10 cellular contexts compared by ENCODE assay signal in the genomic region with DNA sequence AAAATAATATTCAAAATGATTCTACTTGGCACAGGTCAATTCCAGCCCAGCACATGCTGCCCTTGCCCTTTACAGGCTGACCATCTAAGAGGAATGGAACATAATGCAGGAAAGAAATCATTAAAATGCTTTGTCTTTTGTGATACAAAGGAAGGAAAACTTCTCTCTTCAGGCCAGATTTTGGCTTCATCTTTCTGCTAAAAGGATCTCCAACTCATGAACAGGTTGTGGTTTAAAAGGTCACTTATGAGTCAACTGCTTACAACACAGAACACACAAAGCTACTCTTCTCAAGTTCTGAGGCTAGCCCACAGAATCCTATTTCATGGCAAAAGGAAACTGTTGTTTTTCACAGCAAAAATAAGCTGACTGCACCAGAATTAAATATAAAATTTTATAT.
DNase-seq lines count a peak whose midpoint lies in the region; ATAC-seq, FAIRE-seq and TF ChIP-seq lines count a peak whose summit lies in the region.
"Had no signal": no experiment of that assay in that cellular context is flagged by ENCODE, and none has a peak within 500 bp of the region (broad histone marks: within the 10 kb centered on the region; RNA-seq: fewer than 3 reads in every experiment).

No MANE protein-coding gene starts in this region.

- peaks cover 4% of the 10 kb centered on the region for H3K27me3 Mint-ChIP-seq in HFFc6 (ENCODE audit: insufficient read depth)

- H3K4me1 ChIP-seq in foreskin keratinocyte (no peaks in the 10 kb centered on the region), smooth muscle cell (ENCODE audit: low read depth) (peaks cover 12% of the 10 kb centered on the region)
- H3K4me1 ChIP-seq: parathyroid adenoma had no signal

- DNase-seq in GM12865 (ENCODE audit: low read depth) (peak; percentile 26), HFFc6 (peak; percentile 44), RCC 7860 (ENCODE audit: low spot score) (peak; percentile 54), foreskin keratinocyte (peak in 1 of 2 donors; percentile 41), C1 segment of cervical spinal cord (lab: John Stamatoyannopoulos, UW) (no peak), HuH-7.5 (ENCODE audit: low spot score) (no peak), smooth muscle cell (lab: John Stamatoyannopoulos, UW; ENCODE audit: unreplicated experiment) (no peak)
- no peak for DNase-seq in stimulated activated CD4-positive, alpha-beta T cell treated with anti-CD3 and anti-CD28 coated beads, Interleukin-2, amount 100 ng/mL, for 48 hours

- peaks cover 9% of the 10 kb centered on the region for H3K4me1 Mint-ChIP-seq in HFFc6 (ENCODE audit: low read depth)

- no peak for TF ChIP-seq CTCF in GM12865 (IDR thresholded peaks at IDR 0.05; ENCODE audit: insufficient read depth, low read depth, low read length, missing control alignments)
- TF ChIP-seq CTCF in HFFc6 (IDR thresholded peaks at IDR 0.05): no peak
- no peak for TF ChIP-seq CTCF in foreskin keratinocyte (conservative IDR thresholded peaks at IDR 0.05)
- no peak for TF ChIP-seq CTCF in smooth muscle cell (IDR thresholded peaks at IDR 0.05; ENCODE audit: borderline replicate concordance, insufficient read depth, poor library complexity, severe bottlenecking)

- no peak overlapping the region for H3K9ac ChIP-seq in smooth muscle cell (ENCODE audit: low read depth)
- H3K9ac ChIP-seq: parathyroid adenoma had no signal

- no peaks in the 10 kb centered on the region for H3F3A ChIP-seq in smooth muscle cell (ENCODE audit: low read depth)

- H3K4me3 Mint-ChIP-seq in HFFc6: no peak overlapping the region

- H3K27me3 ChIP-seq in foreskin keratinocyte (no peaks in the 10 kb centered on the region), smooth muscle cell (ENCODE audit: low read depth) (no peaks in the 10 kb centered on the region)
- H3K27me3 ChIP-seq: cardiac muscle cell had no signal

- no peaks in the 10 kb centered on the region for H3K36me3 ChIP-seq in smooth muscle cell (ENCODE audit: low read depth)
- H3K36me3 ChIP-seq: cardiac muscle cell had no signal

- H2AFZ ChIP-seq in smooth muscle cell (ENCODE audit: low read depth): no peak overlapping the region
- H2AFZ ChIP-seq: parathyroid adenoma had no signal

- no peak overlapping the region for H3K4me3 ChIP-seq in GM12865 (ENCODE audit: low read depth, low read length)
- no peak overlapping the region for H3K4me3 ChIP-seq in smooth muscle cell
- H3K4me3 ChIP-seq: cardiac muscle cell had no signal

- FAIRE-seq in RCC 7860 (lab: Jason Lieb, UNC): peak; percentile 88

- H3K9me3 ChIP-seq in smooth muscle cell (replicated peaks; ENCODE audit: low read depth): no peaks in the 10 kb centered on the region

- no peak overlapping the region for H3K27ac Mint-ChIP-seq in HFFc6

- H3K9me3 Mint-ChIP-seq in HFFc6: no peaks in the 10 kb centered on the region

- no peaks in the 10 kb centered on the region for H3K79me2 ChIP-seq in smooth muscle cell (ENCODE audit: low read depth)
- H3K79me2 ChIP-seq: parathyroid adenoma had no signal

- H3K27ac ChIP-seq in foreskin keratinocyte: no peak overlapping the region
- no peak overlapping the region for H3K27ac ChIP-seq in smooth muscle cell (ENCODE audit: low read depth)
- H3K27ac ChIP-seq: cardiac muscle cell, parathyroid adenoma had no signal

- H4K20me1 ChIP-seq in smooth muscle cell (ENCODE audit: low read depth): no peaks in the 10 kb centered on the region

- H3K4me2 ChIP-seq in smooth muscle cell: no peak overlapping the region

- H3K36me3 Mint-ChIP-seq in HFFc6 (ENCODE audit: low read depth): no peaks in the 10 kb centered on the region

- peak; percentile 78 for ATAC-seq in foreskin keratinocyte

Comparison
In these comparisons a context has a peak if more than half of its experiments do, and no peak if none do; other contexts are left out.
1. DNase-seq: peak in GM12865 (single experiment), HFFc6 (single experiment) and RCC 7860 (single experiment); none in stimulated activated CD4-positive, alpha-beta T cell treated with anti-CD3 and anti-CD28 coated beads, Interleukin-2, amount 100 ng/mL, for 48 hours (0 of 2), C1 segment of cervical spinal cord (0 of 14), HuH-7.5 (single experiment) and smooth muscle cell (single experiment).